Comparison of ENCODE assay signal across 17 cellular contexts in the genomic region with DNA sequence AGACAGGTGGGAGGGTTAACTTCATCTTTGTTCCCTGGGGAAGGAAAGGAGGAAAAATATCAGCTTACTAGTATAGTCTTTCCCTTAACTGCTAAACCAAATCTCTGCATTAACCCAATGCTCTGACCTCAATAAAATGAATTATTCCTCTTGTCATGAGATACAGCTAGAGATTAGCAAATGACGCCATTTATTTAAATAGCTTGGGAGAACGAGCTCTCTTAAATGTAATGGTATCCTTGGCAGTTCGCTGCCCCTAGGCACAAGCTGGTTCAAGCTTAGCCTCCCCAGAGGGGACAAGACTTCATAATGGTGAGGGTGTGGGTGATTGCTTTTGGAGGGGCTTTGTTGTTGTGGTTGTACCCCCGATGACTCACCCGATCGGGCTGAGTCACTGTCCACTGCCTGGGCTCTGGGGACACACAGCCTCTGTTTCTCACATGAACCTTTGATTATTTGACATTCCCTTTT. TPM values are rescaled to one million over a fixed set of nuclear protein-coding genes. Genes with fewer than 3 reads are reported as not detected.
DNase-seq lines count a peak whose midpoint lies in the region; ATAC-seq, FAIRE-seq and TF ChIP-seq lines count a peak whose summit lies in the region.
"Had no signal": no experiment of that assay in that cellular context is flagged by ENCODE, and none has a peak within 500 bp of the region (broad histone marks: within the 10 kb centered on the region; RNA-seq: fewer than 3 reads in every experiment).

No MANE protein-coding gene starts in this region.

- H3K27me3 ChIP-seq in HUES48 (ENCODE audit: control insufficient read depth, insufficient read depth, low read length) (no peaks in the 10 kb centered on the region), astrocyte (ENCODE audit: insufficient read depth, low read length) (no peaks in the 10 kb centered on the region), suprapubic skin (no peaks in the 10 kb centered on the region)
- H3K27me3 ChIP-seq: pancreas had no signal

- H3K4me1 ChIP-seq in HUES48 (ENCODE audit: control insufficient read depth, insufficient read depth, low read length) (peaks cover 8% of the 10 kb centered on the region; the same call in 1 of the 2 replicates), astrocyte (ENCODE audit: insufficient read depth, low read length) (peaks cover 26% of the 10 kb centered on the region), suprapubic skin (peaks cover 3% of the 10 kb centered on the region)
- H3K4me1 ChIP-seq: pancreas had no signal

- H3K36me3 Mint-ChIP-seq in astrocyte (ENCODE audit: low read depth, unreplicated experiment) = peaks cover 9% of the 10 kb centered on the region
- peaks cover 32% of the 10 kb centered on the region for H3K36me3 Mint-ChIP-seq in nephron (ENCODE audit: low read depth)

- H3K4me1 Mint-ChIP-seq in astrocyte (ENCODE audit: low read depth, unreplicated experiment) (peaks cover 28% of the 10 kb centered on the region), nephron (peaks cover 48% of the 10 kb centered on the region)
- H3K4me1 Mint-ChIP-seq: activated B cell treated with CpG ODN at 0.5 μM for 24 hours; central memory CD8-positive, alpha-beta T cell had no signal

- TF ChIP-seq CTCF in astrocyte (IDR thresholded peaks at IDR 0.05; ENCODE audit: insufficient read depth, low read depth, low read length) (no peak), nephron (IDR thresholded peaks at IDR 0.05; ENCODE audit: unreplicated experiment in 3 of 3) (no peak), suprapubic skin (IDR thresholded peaks at IDR 0.05) (no peak)

- peaks cover 6% of the 10 kb centered on the region for H3K79me2 ChIP-seq in astrocyte (ENCODE audit: insufficient read depth, low read length)

- H3K9ac ChIP-seq in HUES48 (ENCODE audit: low read depth, low read length) (no peak overlapping the region), astrocyte (ENCODE audit: low read length) (peak overlapping the region; percentile 4)

- WGBS in suprapubic skin = 83% methylated on average over 6 of the region's 6 CpGs

- peak overlapping the region; percentile 62 for H3K4me2 ChIP-seq in astrocyte (ENCODE audit: low read length)

- H3K27ac Mint-ChIP-seq in astrocyte (ENCODE audit: unreplicated experiment) (peak overlapping the region; percentile 88), nephron (peak overlapping the region; percentile 28 to 86 (median 75))
- H3K27ac Mint-ChIP-seq: activated B cell treated with CpG ODN at 0.5 μM for 24 hours; activated naive CD8-positive, alpha-beta T cell treated with anti-CD3 and anti-CD28 coated beads for 36 hours had no signal

- H4K20me1 ChIP-seq in astrocyte (ENCODE audit: insufficient read depth, low read length) = no peaks in the 10 kb centered on the region

- no peak for FAIRE-seq in astrocyte (lab: Jason Lieb, UNC)
- FAIRE-seq: pancreas had no signal

- H3K9me3 ChIP-seq in HUES48 (ENCODE audit: control insufficient read depth, insufficient read depth, low read length) (no peaks in the 10 kb centered on the region), astrocyte (ENCODE audit: insufficient read depth, low read depth, low read length) (no peaks in the 10 kb centered on the region), suprapubic skin (no peaks in the 10 kb centered on the region)
- H3K9me3 ChIP-seq: pancreas had no signal

- no peak overlapping the region for H2AFZ ChIP-seq in astrocyte (ENCODE audit: low read depth, low read length)

- ATAC-seq in HG03139 (IDR thresholded peaks at IDR 0.05; ENCODE audit: unreplicated experiment) = no peak
- no peak for ATAC-seq in HG03521 (IDR thresholded peaks at IDR 0.05; ENCODE audit: unreplicated experiment)
- ATAC-seq: pancreas had no signal

- no peak for TF ChIP-seq EP300 in suprapubic skin (IDR thresholded peaks at IDR 0.05)

- H3K4me3 ChIP-seq in HUES48 (ENCODE audit: low read depth, low read length) (no peak overlapping the region), astrocyte (ENCODE audit: insufficient read depth, low read depth, low read length) (peak overlapping the region; percentile 15), suprapubic skin (no peak overlapping the region)
- H3K4me3 ChIP-seq: pancreas had no signal

- no peaks in the 10 kb centered on the region for H3K36me3 ChIP-seq in HUES48 (ENCODE audit: control insufficient read depth, insufficient read depth, low read length)
- H3K36me3 ChIP-seq in astrocyte (ENCODE audit: insufficient read depth, low read length) = no peaks in the 10 kb centered on the region
- no peaks in the 10 kb centered on the region for H3K36me3 ChIP-seq in suprapubic skin
- H3K36me3 ChIP-seq: pancreas had no signal

- peak; percentile 16 for DNase-seq in EH (ENCODE audit: low read depth)
- DNase-seq in astrocyte (ENCODE audit: low read depth) = peak; percentile 59
- DNase-seq in suprapubic skin (ENCODE audit: low spot score in 2 of 2) = no peak
- no peak for DNase-seq in NCI-H1930 (lab: John Stamatoyannopoulos, UW)
- DNase-seq: activated B cell treated with CpG ODN at 0.5 μM for 24 hours; activated CD8-positive, alpha-beta memory T cell treated with anti-CD3 and anti-CD28 coated beads, Interleukin-2, amount 50 U/mL, for 4 hours; activated naive CD8-positive, alpha-beta T cell treated with anti-CD3 and anti-CD28 coated beads for 36 hours; DMS 273 treated with DMSO at 0.1 percent for 48 hours; islet precursor cell; NCI-H1092; OCI-M1; pancreas had no signal

- H3K4me3 Mint-ChIP-seq in astrocyte (ENCODE audit: unreplicated experiment) (no peak overlapping the region), nephron (no peak overlapping the region)
- H3K4me3 Mint-ChIP-seq: activated B cell treated with CpG ODN at 0.5 μM for 24 hours; activated naive CD8-positive, alpha-beta T cell treated with anti-CD3 and anti-CD28 coated beads for 36 hours; central memory CD8-positive, alpha-beta T cell had no signal

- no peak for TF ChIP-seq POLR2A in suprapubic skin (IDR thresholded peaks at IDR 0.05)

- H3K9me3 Mint-ChIP-seq in astrocyte (ENCODE audit: unreplicated experiment) = peaks cover 2% of the 10 kb centered on the region
- no peaks in the 10 kb centered on the region for H3K9me3 Mint-ChIP-seq in nephron
- H3K9me3 Mint-ChIP-seq: activated B cell treated with CpG ODN at 0.5 μM for 24 hours; activated naive CD8-positive, alpha-beta T cell treated with anti-CD3 and anti-CD28 coated beads for 36 hours; central memory CD8-positive, alpha-beta T cell had no signal

- H3K27me3 Mint-ChIP-seq in astrocyte (ENCODE audit: low read depth, unreplicated experiment) = no peaks in the 10 kb centered on the region
- H3K27me3 Mint-ChIP-seq in nephron (ENCODE audit: low read depth) = no peaks in the 10 kb centered on the region
- H3K27me3 Mint-ChIP-seq: activated B cell treated with CpG ODN at 0.5 μM for 24 hours; activated naive CD8-positive, alpha-beta T cell treated with anti-CD3 and anti-CD28 coated beads for 36 hours; central memory CD8-positive, alpha-beta T cell had no signal

- H3K27ac ChIP-seq in HUES48 (ENCODE audit: low read depth, low read length) (peak overlapping the region; percentile 34), astrocyte (ENCODE audit: low read depth, low read length) (peak overlapping the region; percentile 22), suprapubic skin (no peak overlapping the region)
- H3K27ac ChIP-seq: pancreas had no signal

RNA-seq across cellular contexts. Expression of gene FNTB, which starts 19.6 kb away (rescaled TPM):
- total RNA-seq in astrocyte (19.9 and 20.0 TPM in 2 replicates), suprapubic skin (10 to 100 TPM; 40.6 to 44.6 (median 43.2) TPM)

RNA-seq across cellular contexts. Expression of gene RAB15, which starts 34.1 kb away (rescaled TPM):
- total RNA-seq in astrocyte (32.1 and 36.3 TPM in 2 replicates), suprapubic skin (10 to 100 TPM in 3 of 4 donors, 1 to 10 TPM in 1; 9.6 to 17.0 (median 15.1) TPM)

Comparison
In these comparisons a context has a peak if more than half of its experiments do, and no peak if none do; other contexts are left out.
1. DNase-seq: peak in EH (single experiment) and astrocyte (single experiment); none in suprapubic skin (0 of 2) and NCI-H1930 (0 of 2).